ENCODE assay signal across 15 cellular contexts in the genomic region with DNA sequence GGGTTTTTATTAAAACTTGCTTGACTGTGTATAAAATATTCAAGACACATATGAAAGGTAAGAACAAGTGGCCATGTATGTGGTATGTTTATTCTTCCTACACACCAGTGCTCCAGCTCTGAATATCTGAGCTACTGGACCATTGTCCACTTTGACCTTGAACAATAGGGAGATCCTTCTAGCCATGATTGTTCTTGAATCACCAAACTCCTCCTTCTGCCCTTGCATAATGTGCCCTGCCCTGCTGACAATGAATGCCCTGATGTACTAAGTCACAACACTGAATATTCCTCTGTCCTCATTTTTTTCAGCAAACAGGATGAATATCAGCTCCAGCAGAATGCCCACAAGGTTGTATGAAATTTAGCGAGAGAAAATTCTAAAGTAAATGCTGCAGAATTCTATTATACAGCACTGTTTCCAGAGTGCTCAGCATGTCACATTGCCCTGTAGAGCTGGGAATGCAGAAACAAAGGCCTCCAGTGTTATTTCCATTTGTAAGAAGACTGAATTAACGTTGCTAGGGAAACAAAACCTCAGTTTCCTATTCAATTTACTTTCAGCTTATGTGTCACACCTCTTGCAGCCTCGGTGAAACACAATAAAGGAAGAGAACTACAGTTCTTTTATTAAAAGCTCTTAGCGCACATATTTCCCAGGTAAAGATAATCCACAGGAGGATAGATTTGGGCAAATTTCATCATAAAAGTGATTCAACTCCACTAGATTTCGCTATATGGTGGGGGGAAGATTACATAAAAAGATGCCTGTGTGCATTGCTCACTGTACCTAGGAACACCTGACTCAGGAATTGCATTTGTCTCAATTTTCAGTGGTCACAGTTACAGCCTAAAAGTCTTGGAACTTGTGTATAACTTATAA.
A peak's percentile ranks its signal among the peaks of the same experiment; 100 is the strongest.
DNase-seq lines count a peak whose midpoint lies in the region; ATAC-seq and TF ChIP-seq lines count a peak whose summit lies in the region.
"Had no signal": no experiment of that assay in that cellular context is flagged by ENCODE, and none has a peak within 500 bp of the region (broad histone marks: within the 10 kb centered on the region; RNA-seq: fewer than 3 reads in every experiment).

No MANE protein-coding gene starts in this region.

- no peak overlapping the region for H2AK5ac ChIP-seq in mesenchymal stem cell (ENCODE audit: low read length, severe bottlenecking)

- H2BK5ac ChIP-seq in mesenchymal stem cell (ENCODE audit: low read depth, low read length, poor library complexity, severe bottlenecking), result no peak overlapping the region

- H3K4me3 ChIP-seq in PC-3 (ENCODE audit: low read length), result no peak overlapping the region
- H3K4me3 ChIP-seq in endodermal cell (ENCODE audit: low read length), result no peak overlapping the region
- no peak overlapping the region for H3K4me3 ChIP-seq in mesenchymal stem cell (ENCODE audit: insufficient read depth in 1 of 2, low read depth in 1 of 2, low read length in 2 of 2)
- H3K4me3 ChIP-seq: esophagus muscularis mucosa, pancreas, thoracic aorta had no signal

- no peaks in the 10 kb centered on the region for H3K9me3 Mint-ChIP-seq in endodermal cell
- H3K9me3 Mint-ChIP-seq: activated naive CD4-positive, alpha-beta T cell treated with anti-CD3 and anti-CD28 coated beads, Interleukin-2, amount 50 U/mL, for 24 hours; mesothelial cell of epicardium had no signal

- no TSS peak for BruUV-seq in PC-3 (replicated peaks; lab: Mats Ljungman, UMichigan)

- H3K9ac ChIP-seq in PC-3 (ENCODE audit: low read length) (peak overlapping the region; percentile 83), endodermal cell (ENCODE audit: extremely low read depth, low read length, poor library complexity, severe bottlenecking) (no peak overlapping the region), mesenchymal stem cell (ENCODE audit: low read length) (no peak overlapping the region)

- H3K27me3 ChIP-seq in PC-3 (ENCODE audit: low read length), result no peaks in the 10 kb centered on the region
- no peaks in the 10 kb centered on the region for H3K27me3 ChIP-seq in endodermal cell (ENCODE audit: control insufficient read depth, insufficient read depth, low read length, poor library complexity, severe bottlenecking)
- no peaks in the 10 kb centered on the region for H3K27me3 ChIP-seq in mesenchymal stem cell (ENCODE audit: control insufficient read depth in 1 of 2, insufficient read depth in 1 of 2, low read length in 2 of 2)
- H3K27me3 ChIP-seq: esophagus muscularis mucosa, pancreas had no signal

- H3K14ac ChIP-seq in mesenchymal stem cell (ENCODE audit: low read length in 2 of 2), result no peak overlapping the region

- TF ChIP-seq CTCF in PC-3 (conservative IDR thresholded peaks at IDR 0.05; ENCODE audit: low read depth, low read length) (no peak), endodermal cell (conservative IDR thresholded peaks at IDR 0.05) (no peak)

- peak overlapping the region in 1 of 2 experiments; percentile 52 for H2BK12ac ChIP-seq in mesenchymal stem cell (ENCODE audit: low read length in 2 of 2)

- H3K36me3 ChIP-seq in PC-3 (ENCODE audit: low read depth, low read length) (no peaks in the 10 kb centered on the region), endodermal cell (ENCODE audit: control insufficient read depth, insufficient read depth, low read length) (no peaks in the 10 kb centered on the region), mesenchymal stem cell (ENCODE audit: control insufficient read depth in 1 of 2, insufficient read depth in 2 of 2, low read depth in 1 of 2, low read length in 2 of 2) (no peaks in the 10 kb centered on the region)
- H3K36me3 ChIP-seq: esophagus muscularis mucosa, pancreas, thoracic aorta, WERI-Rb-1 had no signal

- no peaks in the 10 kb centered on the region for H4K20me1 ChIP-seq in PC-3 (ENCODE audit: low read length)

- H3K27ac ChIP-seq in PC-3 (ENCODE audit: low read length), result peak overlapping the region; percentile 99
- H3K27ac ChIP-seq in endodermal cell (ENCODE audit: low read depth, low read length), result peak overlapping the region; percentile 67
- H3K27ac ChIP-seq in mesenchymal stem cell (ENCODE audit: low read length, poor library complexity, severe bottlenecking), result no peak overlapping the region
- H3K27ac ChIP-seq: WERI-Rb-1 had no signal

- H3K4me2 ChIP-seq in PC-3 (ENCODE audit: low read length) (peak overlapping the region; percentile 63), mesenchymal stem cell (ENCODE audit: low read length, poor library complexity, severe bottlenecking) (no peak overlapping the region)

- peaks cover 22% of the 10 kb centered on the region for H3F3A ChIP-seq in PC-3 (ENCODE audit: low read length, unreplicated experiment)

- POLR2A ChIA-PET in PC-3 (lab: Charles Lee; ENCODE audit: unreplicated experiment), result no interaction called here

- intact Hi-C loops in PC-3 (cut with micrococcal nuclease), result no loop called here

- H2AFZ ChIP-seq in PC-3 (ENCODE audit: low read length), result 0 out of 2 replicates have a peak overlapping the region, but pooled peaks have one; percentile 1
- no peak overlapping the region for H2AFZ ChIP-seq in mesenchymal stem cell (ENCODE audit: low read depth, low read length)

- no peak overlapping the region for H2BK15ac ChIP-seq in mesenchymal stem cell (ENCODE audit: low read depth, poor library complexity, severe bottlenecking)

- H3K4me1 Mint-ChIP-seq in endodermal cell, result peaks cover 22% of the 10 kb centered on the region
- H3K4me1 Mint-ChIP-seq: activated naive CD4-positive, alpha-beta T cell treated with anti-CD3 and anti-CD28 coated beads, Interleukin-2, amount 50 U/mL, for 24 hours had no signal

- H2BK120ac ChIP-seq in mesenchymal stem cell (ENCODE audit: low read depth, low read length), result no peak overlapping the region

- no peaks in the 10 kb centered on the region for H3K27me3 Mint-ChIP-seq in endodermal cell (ENCODE audit: insufficient read depth)

- no peak overlapping the region for H3K4me3 Mint-ChIP-seq in endodermal cell
- H3K4me3 Mint-ChIP-seq: activated naive CD4-positive, alpha-beta T cell treated with anti-CD3 and anti-CD28 coated beads, Interleukin-2, amount 50 U/mL, for 24 hours; mesothelial cell of epicardium had no signal

- no peak overlapping the region for H4K8ac ChIP-seq in mesenchymal stem cell (ENCODE audit: low read length)

- no peaks in the 10 kb centered on the region for H3K79me2 ChIP-seq in PC-3 (ENCODE audit: low read length)

- H3K9me3 ChIP-seq in PC-3 (ENCODE audit: low read length), result no peaks in the 10 kb centered on the region
- no peaks in the 10 kb centered on the region for H3K9me3 ChIP-seq in endodermal cell (ENCODE audit: control insufficient read depth, low read length)
- no peaks in the 10 kb centered on the region for H3K9me3 ChIP-seq in mesenchymal stem cell (ENCODE audit: control insufficient read depth, low read length)
- H3K9me3 ChIP-seq: esophagus muscularis mucosa, pancreas, thoracic aorta had no signal

- no peaks in the 10 kb centered on the region for H3K79me1 ChIP-seq in mesenchymal stem cell (replicated peaks; ENCODE audit: low read length, poor library complexity, severe bottlenecking)

- H3K4me1 ChIP-seq in PC-3 (ENCODE audit: insufficient read depth, low read length) (peaks cover 60% of the 10 kb centered on the region), endodermal cell (ENCODE audit: control insufficient read depth, insufficient read depth, low read length) (peaks cover 7% of the 10 kb centered on the region), mesenchymal stem cell (ENCODE audit: control insufficient read depth, insufficient read depth, low read depth, low read length) (no peaks in the 10 kb centered on the region)

- H3K4ac ChIP-seq in mesenchymal stem cell (ENCODE audit: low read depth in 1 of 2, low read length in 2 of 2), result no peak overlapping the region

- H3K9me2 ChIP-seq in PC-3 (replicated peaks; ENCODE audit: low read length), result no peaks in the 10 kb centered on the region

- peak; percentile 40 for DNase-seq in COLO829 (ENCODE audit: low spot score)
- DNase-seq in PC-3, result peak; percentile 81
- DNase-seq in endodermal cell, result no peak
- DNase-seq in mesenchymal stem cell, result no peak
- no peak for DNase-seq in NCI-H446 (lab: John Stamatoyannopoulos, UW)
- DNase-seq: central memory CD4-positive, alpha-beta T cell; pancreas; WERI-Rb-1 had no signal

- no peaks in the 10 kb centered on the region for H3K36me3 Mint-ChIP-seq in endodermal cell (ENCODE audit: low read depth)
- H3K36me3 Mint-ChIP-seq: activated naive CD4-positive, alpha-beta T cell treated with anti-CD3 and anti-CD28 coated beads, Interleukin-2, amount 50 U/mL, for 24 hours; mesothelial cell of epicardium had no signal

- WGBS in endodermal cell (ENCODE audit: insufficient coverage in 1 of 2, insufficient read length in 1 of 2), 2 experiments, result 61 to 67% methylated on average over 4 to 5 of the region's 5 CpGs
- 78% methylated on average over 3 of the region's 5 CpGs for WGBS in mesenchymal stem cell

- no peak overlapping the region for H3K27ac Mint-ChIP-seq in endodermal cell
- H3K27ac Mint-ChIP-seq: activated naive CD4-positive, alpha-beta T cell treated with anti-CD3 and anti-CD28 coated beads, Interleukin-2, amount 50 U/mL, for 24 hours; mesothelial cell of epicardium had no signal

- H3K18ac ChIP-seq in mesenchymal stem cell (ENCODE audit: low read depth in 1 of 2, low read length in 2 of 2), result peak overlapping the region; percentile 6 to 61

- no peak for ATAC-seq in PC-3
- ATAC-seq in HG03571 (IDR thresholded peaks at IDR 0.05; ENCODE audit: unreplicated experiment), result no peak
- ATAC-seq in HG02678 (IDR thresholded peaks at IDR 0.05; ENCODE audit: unreplicated experiment), result no peak
- no peak for ATAC-seq in GM18861 (IDR thresholded peaks at IDR 0.05; ENCODE audit: unreplicated experiment)

- no peak overlapping the region for H3K23ac ChIP-seq in mesenchymal stem cell (ENCODE audit: low read length in 2 of 2)

- CTCF ChIA-PET in PC-3 (lab: Charles Lee), result interaction anchor here (0.7 kb wide), 1 partner anchor 58 kb away, joined by 4 read pairs; no protein-coding TSS in a partner anchor

- H4K91ac ChIP-seq in mesenchymal stem cell (ENCODE audit: low read length), result no peak overlapping the region

Comparison
In these comparisons a context has a peak if more than half of its experiments do, and no peak if none do; other contexts are left out.
1. DNase-seq: peak in COLO829 (single experiment) and PC-3 (single experiment); none in endodermal cell (single experiment), mesenchymal stem cell (single experiment) and NCI-H446 (0 of 2).